ENCODE assay signal across 1 cellular context in the genomic region with DNA sequence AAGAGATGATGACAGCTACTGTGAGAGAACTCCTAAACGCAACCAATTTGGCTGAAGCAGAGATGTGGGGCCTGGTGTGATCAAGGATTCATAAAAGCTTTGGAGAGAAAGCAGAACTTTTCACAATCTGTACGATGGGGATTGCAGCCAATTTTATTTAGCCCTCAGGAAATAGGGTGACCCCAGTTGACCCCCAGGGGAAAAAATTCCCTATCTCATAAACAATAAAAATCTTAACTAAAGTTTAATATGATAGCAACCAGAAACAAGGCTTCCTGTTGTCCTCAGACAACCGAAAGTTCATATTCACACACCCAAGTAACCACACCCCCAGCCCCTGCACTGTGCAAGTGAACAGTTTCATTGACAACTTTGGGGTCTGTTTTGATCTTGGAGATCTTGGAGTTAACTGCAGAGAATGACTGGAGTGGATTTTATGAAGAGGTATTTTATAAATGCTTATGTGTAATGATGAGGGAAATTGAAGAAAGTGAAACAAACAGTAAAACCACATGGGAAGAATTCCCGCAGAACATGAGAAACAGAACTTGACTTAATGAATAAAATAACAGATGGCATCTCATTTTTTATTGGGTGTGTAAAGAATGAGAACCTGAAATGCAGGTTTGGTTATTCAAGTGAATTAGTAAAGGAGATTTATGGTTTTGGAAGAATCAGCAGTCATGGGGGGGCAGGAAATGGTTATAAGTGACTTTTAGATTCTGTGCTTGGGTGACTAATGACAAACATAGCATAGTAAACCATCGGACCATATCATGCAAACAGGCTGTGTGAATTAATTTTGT.
TF ChIP-seq lines count a peak whose summit lies in the region.

No MANE protein-coding gene starts in this region.

TF ChIP-seq in HepG2, 621 proteins besides CTCF, POLR2A, EP300 and RAD21 (continued from another document):
- TF ChIP-seq, protein P1, sequence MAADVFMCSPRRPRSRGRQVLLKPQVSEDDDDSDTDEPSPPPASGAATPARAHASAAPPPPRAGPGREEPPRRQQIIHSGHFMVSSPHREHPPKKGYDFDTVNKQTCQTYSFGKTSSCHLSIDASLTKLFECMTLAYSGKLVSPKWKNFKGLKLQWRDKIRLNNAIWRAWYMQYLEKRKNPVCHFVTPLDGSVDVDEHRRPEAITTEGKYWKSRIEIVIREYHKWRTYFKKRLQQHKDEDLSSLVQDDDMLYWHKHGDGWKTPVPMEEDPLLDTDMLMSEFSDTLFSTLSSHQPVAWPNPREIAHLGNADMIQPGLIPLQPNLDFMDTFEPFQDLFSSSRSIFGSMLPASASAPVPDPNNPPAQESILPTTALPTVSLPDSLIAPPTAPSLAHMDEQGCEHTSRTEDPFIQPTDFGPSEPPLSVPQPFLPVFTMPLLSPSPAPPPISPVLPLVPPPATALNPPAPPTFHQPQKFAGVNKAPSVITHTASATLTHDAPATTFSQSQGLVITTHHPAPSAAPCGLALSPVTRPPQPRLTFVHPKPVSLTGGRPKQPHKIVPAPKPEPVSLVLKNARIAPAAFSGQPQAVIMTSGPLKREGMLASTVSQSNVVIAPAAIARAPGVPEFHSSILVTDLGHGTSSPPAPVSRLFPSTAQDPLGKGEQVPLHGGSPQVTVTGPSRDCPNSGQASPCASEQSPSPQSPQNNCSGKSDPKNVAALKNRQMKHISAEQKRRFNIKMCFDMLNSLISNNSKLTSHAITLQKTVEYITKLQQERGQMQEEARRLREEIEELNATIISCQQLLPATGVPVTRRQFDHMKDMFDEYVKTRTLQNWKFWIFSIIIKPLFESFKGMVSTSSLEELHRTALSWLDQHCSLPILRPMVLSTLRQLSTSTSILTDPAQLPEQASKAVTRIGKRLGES (CRISPR knock-in tag; IDR thresholded peaks at IDR 0.05; ENCODE audit: borderline replicate concordance), result no peak
- no peak for TF ChIP-seq SUZ12 (IDR thresholded peaks at IDR 0.05; ENCODE audit: low read depth, low read length)
